In the genomic region with DNA sequence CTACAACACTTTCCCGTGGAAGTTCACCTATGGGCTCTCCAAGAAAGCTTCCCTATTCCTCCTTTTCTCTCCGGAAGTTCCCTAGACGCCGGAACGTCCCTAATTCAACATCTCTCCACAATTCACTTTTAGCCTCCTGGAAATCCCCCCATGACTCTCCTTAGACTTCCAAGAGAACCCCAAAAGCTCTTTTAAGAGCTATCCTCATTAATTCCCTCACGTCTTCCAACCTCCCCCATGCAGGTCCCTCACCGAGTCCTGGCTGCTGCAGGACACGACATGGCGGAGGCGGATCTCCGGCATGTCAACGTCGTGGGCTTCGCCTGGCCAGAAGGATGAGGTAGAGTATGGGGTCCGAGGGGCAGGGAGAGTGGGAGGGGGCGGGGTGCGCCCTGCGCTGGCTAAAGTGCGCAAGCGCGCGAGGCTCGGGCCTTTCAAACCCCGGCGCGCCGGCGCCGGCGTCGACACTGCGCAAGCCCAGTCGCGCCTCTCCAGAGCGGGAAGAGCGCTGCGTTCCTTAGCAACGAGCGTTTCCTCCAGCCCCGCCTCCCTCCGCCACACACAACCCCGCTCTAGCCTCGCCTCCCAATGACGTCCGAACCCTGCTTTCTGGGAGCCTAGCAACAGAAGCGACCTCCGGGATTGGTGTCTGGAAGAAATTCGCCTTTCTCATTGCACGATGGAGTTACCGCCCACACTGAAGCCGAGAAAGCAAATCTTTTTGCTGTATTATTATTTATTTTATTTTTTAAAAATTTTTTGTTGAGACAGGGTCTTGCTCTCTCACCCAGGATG, we compare ENCODE assay signal across 8 cellular contexts. TPM values are rescaled to one million over a fixed set of nuclear protein-coding genes. Genes with fewer than 3 reads are reported as not detected.
A peak's percentile ranks its signal among the peaks of the same experiment; 100 is the strongest.
DNase-seq lines count a peak whose midpoint lies in the region; ATAC-seq and TF ChIP-seq lines count a peak whose summit lies in the region.

A gene (plus strand): TSS at position 646 of the 795 bp plus-strand sequence. CDS start 1,391 bp downstream, outside the sequence.
A gene with protein sequence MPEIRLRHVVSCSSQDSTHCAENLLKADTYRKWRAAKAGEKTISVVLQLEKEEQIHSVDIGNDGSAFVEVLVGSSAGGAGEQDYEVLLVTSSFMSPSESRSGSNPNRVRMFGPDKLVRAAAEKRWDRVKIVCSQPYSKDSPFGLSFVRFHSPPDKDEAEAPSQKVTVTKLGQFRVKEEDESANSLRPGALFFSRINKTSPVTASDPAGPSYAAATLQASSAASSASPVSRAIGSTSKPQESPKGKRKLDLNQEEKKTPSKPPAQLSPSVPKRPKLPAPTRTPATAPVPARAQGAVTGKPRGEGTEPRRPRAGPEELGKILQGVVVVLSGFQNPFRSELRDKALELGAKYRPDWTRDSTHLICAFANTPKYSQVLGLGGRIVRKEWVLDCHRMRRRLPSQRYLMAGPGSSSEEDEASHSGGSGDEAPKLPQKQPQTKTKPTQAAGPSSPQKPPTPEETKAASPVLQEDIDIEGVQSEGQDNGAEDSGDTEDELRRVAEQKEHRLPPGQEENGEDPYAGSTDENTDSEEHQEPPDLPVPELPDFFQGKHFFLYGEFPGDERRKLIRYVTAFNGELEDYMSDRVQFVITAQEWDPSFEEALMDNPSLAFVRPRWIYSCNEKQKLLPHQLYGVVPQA (minus strand): TSS at position 372 of the 795 bp plus-strand sequence. CDS start 69 bp downstream, at position 303.

- under 1% methylated on average over 27 of the region's 51 CpGs for WGBS in SK-N-SH (ENCODE audit: low lambda C conversion rate)
- 0 to 1% methylated on average over 28 to 51 of the region's 51 CpGs for WGBS in testis, 2 donors

- H3K4me1 ChIP-seq in SK-N-SH (ENCODE audit: control insufficient read depth in 1 of 2, insufficient read depth in 2 of 2, low read depth in 1 of 2, low read length in 1 of 2) (peaks cover 0 to 15% of the 10 kb centered on the region in 2 experiments; a peak in 1 of 4 replicates), testis (no peaks in the 10 kb centered on the region)

- peak; percentile 95 for ATAC-seq in HG02571 (IDR thresholded peaks at IDR 0.05; ENCODE audit: unreplicated experiment)
- peak; percentile 99 to 100 for ATAC-seq in activated naive CD4-positive, alpha-beta T cell treated with anti-CD3 and anti-CD28 coated beads, Interleukin-2, amount 50 U/mL, for 72 hours
- ATAC-seq in omental fat pad (ENCODE audit: low FRiP score): peak; percentile 99

- POLR2A ChIA-PET in SK-N-SH (lab: Yijun Ruan, JAX): interaction anchor here (1.7 kb wide), 1 partner anchor 21 kb away, joined by 4 read pairs; a partner anchor contains a TSS

- H3K4me3 ChIP-seq in SK-N-SH (ENCODE audit: low read depth in 2 of 2, low read length in 1 of 2): peak within 1 kb of the TSS; percentile 75 to 91
- peak within 1 kb of the TSS; percentile 71 to 73 for H3K4me3 ChIP-seq in testis

- intact Hi-C loops in testis (cut with DNase I; ENCODE audit: low total_unique reads): no loop called here

- H3K9me3 Mint-ChIP-seq in activated naive CD4-positive, alpha-beta T cell treated with anti-CD3 and anti-CD28 coated beads, Interleukin-2, amount 50 U/mL, for 72 hours: no peaks in the 10 kb centered on the region

- H3K79me2 ChIP-seq in SK-N-SH (ENCODE audit: insufficient read depth): peaks cover 27% of the 10 kb centered on the region; the same call in 1 of the 2 replicates

- H3K36me3 Mint-ChIP-seq in activated naive CD4-positive, alpha-beta T cell treated with anti-CD3 and anti-CD28 coated beads, Interleukin-2, amount 50 U/mL, for 72 hours: peaks cover 13 to 14% of the 10 kb centered on the region in 2 donors

- TF ChIP-seq CTCF in SK-N-SH (IDR thresholded peaks at IDR 0.05): no peak
- TF ChIP-seq CTCF in omental fat pad (IDR thresholded peaks at IDR 0.05): no peak
- peak in 1 of 3 experiments; percentile 7 for TF ChIP-seq CTCF in testis (IDR thresholded peaks at IDR 0.05)

- H3K4me2 ChIP-seq in SK-N-SH: peak within 1 kb of the TSS; percentile 93

- TF ChIP-seq POLR2A in testis (IDR thresholded peaks at IDR 0.05): no peak

- H3K36me3 ChIP-seq in SK-N-SH (replicated peaks in 1 of 2; ENCODE audit: control insufficient read depth in 1 of 2, insufficient read depth in 2 of 2, low read length in 1 of 2): peaks cover 0 to 9% of the 10 kb centered on the region in 2 experiments
- H3K36me3 ChIP-seq in testis (ENCODE audit: low read depth, missing control alignments): no peaks in the 10 kb centered on the region

- no peak for TF ChIP-seq RAD21 in SK-N-SH (IDR thresholded peaks at IDR 0.05; ENCODE audit: low read length)

- H3K9ac ChIP-seq in SK-N-SH: peak within 1 kb of the TSS; percentile 96

- H2AFZ ChIP-seq in SK-N-SH (ENCODE audit: low read depth): peak within 1 kb of the TSS; percentile 100

- CTCF ChIA-PET in SK-N-SH (lab: Yijun Ruan, JAX): interaction anchor here (0.9 to 3.7 kb wide), 4 partner anchors 9 to 40 kb away, joined by 3 to 43 read pairs (median 8); no protein-coding TSS in a partner anchor

- H4K20me1 ChIP-seq in SK-N-SH (ENCODE audit: insufficient read depth): no peaks in the 10 kb centered on the region

- H3K9me3 ChIP-seq in SK-N-SH (no peaks in the 10 kb centered on the region), testis (no peaks in the 10 kb centered on the region)

- peak in 1 of 2 experiments; percentile 47; a peak in 1 of 4 replicates for TF ChIP-seq EP300 in SK-N-SH (IDR thresholded peaks at IDR 0.05; ENCODE audit: borderline replicate concordance in 1 of 2, low read depth in 1 of 2, low read length in 1 of 2)

- DNase-seq in GM04504 (ENCODE audit: low read depth): peak; percentile 96
- DNase-seq in NCI-H1048 (lab: John Stamatoyannopoulos, UW): peak; percentile 96
- DNase-seq in SK-N-SH: peak; percentile 95
- peak; percentile 92 to 94 for DNase-seq in activated naive CD4-positive, alpha-beta T cell treated with anti-CD3 and anti-CD28 coated beads, Interleukin-2, amount 50 U/mL, for 72 hours (ENCODE audit: low spot score in 2 of 2)
- DNase-seq in glomerular visceral epithelial cell (ENCODE audit: extremely low spot score): peak; percentile 99
- peak; percentile 78 for DNase-seq in omental fat pad (ENCODE audit: low spot score)
- peak; percentile 99 for DNase-seq in testis

- H3K9me2 ChIP-seq in SK-N-SH: no peaks in the 10 kb centered on the region

- H3K27me3 ChIP-seq in SK-N-SH (ENCODE audit: insufficient read depth): no peaks in the 10 kb centered on the region
- no peaks in the 10 kb centered on the region for H3K27me3 ChIP-seq in testis

- no peaks in the 10 kb centered on the region for H3F3A ChIP-seq in SK-N-SH (replicated peaks; ENCODE audit: insufficient read depth)

- H3K27ac ChIP-seq in SK-N-SH (ENCODE audit: low read depth in 2 of 2, low read length in 1 of 2) (peak within 1 kb of the TSS; percentile 80 to 87), testis (peak within 1 kb of the TSS; percentile 12 to 72)

- H3K27ac Mint-ChIP-seq in activated naive CD4-positive, alpha-beta T cell treated with anti-CD3 and anti-CD28 coated beads, Interleukin-2, amount 50 U/mL, for 72 hours: peak within 1 kb of the TSS; percentile 98 to 99

TF ChIP-seq in SK-N-SH, 30 proteins besides CTCF, POLR2A, EP300 and RAD21 (continues in another document):
- no peak for TF ChIP-seq TEAD4 (IDR thresholded peaks at IDR 0.05; ENCODE audit: borderline replicate concordance, insufficient read depth)
- TF ChIP-seq RFX5 (IDR thresholded peaks at IDR 0.05; ENCODE audit: low read length): peak; percentile 99
- no peak for TF ChIP-seq FOSL2 (IDR thresholded peaks at IDR 0.05; ENCODE audit: borderline replicate concordance, low read depth)
- TF ChIP-seq, protein P1, sequence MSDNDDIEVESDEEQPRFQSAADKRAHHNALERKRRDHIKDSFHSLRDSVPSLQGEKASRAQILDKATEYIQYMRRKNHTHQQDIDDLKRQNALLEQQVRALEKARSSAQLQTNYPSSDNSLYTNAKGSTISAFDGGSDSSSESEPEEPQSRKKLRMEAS (IDR thresholded peaks at IDR 0.05; ENCODE audit: low read depth): no peak
- no peak for TF ChIP-seq NFIC (IDR thresholded peaks at IDR 0.05; ENCODE audit: borderline replicate concordance)
- TF ChIP-seq, protein P2, sequence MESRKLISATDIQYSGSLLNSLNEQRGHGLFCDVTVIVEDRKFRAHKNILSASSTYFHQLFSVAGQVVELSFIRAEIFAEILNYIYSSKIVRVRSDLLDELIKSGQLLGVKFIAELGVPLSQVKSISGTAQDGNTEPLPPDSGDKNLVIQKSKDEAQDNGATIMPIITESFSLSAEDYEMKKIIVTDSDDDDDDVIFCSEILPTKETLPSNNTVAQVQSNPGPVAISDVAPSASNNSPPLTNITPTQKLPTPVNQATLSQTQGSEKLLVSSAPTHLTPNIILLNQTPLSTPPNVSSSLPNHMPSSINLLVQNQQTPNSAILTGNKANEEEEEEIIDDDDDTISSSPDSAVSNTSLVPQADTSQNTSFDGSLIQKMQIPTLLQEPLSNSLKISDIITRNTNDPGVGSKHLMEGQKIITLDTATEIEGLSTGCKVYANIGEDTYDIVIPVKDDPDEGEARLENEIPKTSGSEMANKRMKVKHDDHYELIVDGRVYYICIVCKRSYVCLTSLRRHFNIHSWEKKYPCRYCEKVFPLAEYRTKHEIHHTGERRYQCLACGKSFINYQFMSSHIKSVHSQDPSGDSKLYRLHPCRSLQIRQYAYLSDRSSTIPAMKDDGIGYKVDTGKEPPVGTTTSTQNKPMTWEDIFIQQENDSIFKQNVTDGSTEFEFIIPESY (IDR thresholded peaks at IDR 0.05; ENCODE audit: borderline replicate concordance, low read depth): no peak

RNA-seq across cellular contexts. Expression of the first gene that starts in this region (rescaled TPM):
- 5.5 and 6.5 TPM in 2 replicates for polyA plus RNA-seq in SK-N-SH (2012; rRNA removed)
- 2.8 and 5.4 TPM in 2 replicates for polyA plus RNA-seq in SK-N-SH (2012; cell fraction: cytosol; rRNA removed)
- 8.0 and 9.2 TPM in 2 replicates for polyA plus RNA-seq in SK-N-SH (2012; cell fraction: nucleus; rRNA removed)
- total RNA-seq in activated naive CD4-positive, alpha-beta T cell treated with anti-CD3 and anti-CD28 coated beads, Interleukin-2, amount 50 U/mL, for 72 hours: 1 to 10 TPM; 6.5 to 9.0 TPM
- 10 to 100 TPM in 2 of 4 donors, 1 to 10 TPM in 2; 3.8 to 18.4 (median 8.6) TPM for total RNA-seq in omental fat pad
- total RNA-seq in testis: 1 to 10 TPM; 5.8 to 5.9 TPM
- polyA plus RNA-seq in testis (ENCODE audit: insufficient read depth, low read depth, low replicate concordance): 9.9 TPM

RNA-seq across cellular contexts. Expression of the second gene that starts in this region (rescaled TPM):
- polyA plus RNA-seq in SK-N-SH (2012; rRNA removed) (24.7 and 30.3 TPM in 2 replicates), testis (ENCODE audit: insufficient read depth, low read depth, low replicate concordance) (49.1 TPM)
- 13.2 and 16.4 TPM in 2 replicates for polyA plus RNA-seq in SK-N-SH (2012; cell fraction: cytosol; rRNA removed)
- polyA plus RNA-seq in SK-N-SH (2012; cell fraction: nucleus; rRNA removed): 20.2 and 25.7 TPM in 2 replicates
- 10 to 100 TPM; 36.9 to 39.5 TPM for total RNA-seq in activated naive CD4-positive, alpha-beta T cell treated with anti-CD3 and anti-CD28 coated beads, Interleukin-2, amount 50 U/mL, for 72 hours
- total RNA-seq in omental fat pad (10 to 100 TPM; 13.0 to 24.1 (median 15.8) TPM), testis (10 to 100 TPM; 40.6 to 44.8 TPM)

Comparison
In these comparisons a context has a peak if more than half of its experiments do, and no peak if none do; other contexts are left out.
1. Peak in every context shown above with its lines: DNase-seq, ATAC-seq, H3K4me3 ChIP-seq and H3K27ac ChIP-seq.